In genomic region chr4:40992472-40993298, GRCh38 we compare ENCODE assay signal across 9 cellular contexts.
DNase-seq lines count a peak whose midpoint lies in the region; ATAC-seq, FAIRE-seq and TF ChIP-seq lines count a peak whose summit lies in the region.
"Had no signal": no experiment of that assay in that cellular context is flagged by ENCODE, and none has a peak within 500 bp of the region (broad histone marks: within the 10 kb centered on the region; RNA-seq: fewer than 3 reads in every experiment).

No MANE protein-coding gene starts in this region.

- no peak overlapping the region for H3K27ac ChIP-seq in tibial artery
- H3K27ac ChIP-seq: body of pancreas had no signal

- H3K36me3 ChIP-seq in tibial artery: no peaks in the 10 kb centered on the region

- DNase-seq in AG09309 (ENCODE audit: low read depth): peak; percentile 58
- peak; percentile 33 for DNase-seq in GM19239 (ENCODE audit: insufficient read length, low spot score)
- DNase-seq in SW 1271 (lab: John Stamatoyannopoulos, UW): peak; percentile 31 to 83
- peak; percentile 55 for DNase-seq in myocyte (ENCODE audit: low read depth)
- DNase-seq in NCI-H2107 treated with DMSO at 0.1 percent for 48 hours (lab: John Stamatoyannopoulos, UW; ENCODE audit: unreplicated experiment): no peak
- DNase-seq in T1000 (lab: John Stamatoyannopoulos, UW): no peak
- no peak for DNase-seq in tibial artery

- H3K9me3 ChIP-seq in tibial artery: no peaks in the 10 kb centered on the region
- H3K9me3 ChIP-seq: body of pancreas had no signal

- TF ChIP-seq CTCF in AG09309 (IDR thresholded peaks at IDR 0.05; ENCODE audit: control insufficient read depth, insufficient read depth, low read depth, low read length, missing control alignments) (no peak), tibial artery (IDR thresholded peaks at IDR 0.05) (no peak)

- H3K27me3 ChIP-seq in tibial artery: no peaks in the 10 kb centered on the region
- H3K27me3 ChIP-seq: body of pancreas had no signal

- ATAC-seq in HG03139 (IDR thresholded peaks at IDR 0.05; ENCODE audit: unreplicated experiment): peak; percentile 81
- ATAC-seq: body of pancreas had no signal

- H3K4me3 ChIP-seq in AG09309 (ENCODE audit: control insufficient read depth, low read depth, low read length): no peak overlapping the region
- H3K4me3 ChIP-seq in tibial artery: no peak overlapping the region
- H3K4me3 ChIP-seq: body of pancreas had no signal

- intact Hi-C loops in tibial artery (cut with DNase I; ENCODE audit: low total_unique reads): no loop called here

- H3K4me1 ChIP-seq in tibial artery: peaks cover 0 to 37% (median 15%) of the 10 kb centered on the region in 4 donors
- H3K4me1 ChIP-seq: body of pancreas had no signal

- peak; percentile 93 for FAIRE-seq in GM19239 (lab: Jason Lieb, UNC)

Comparison
In these comparisons a context has a peak if more than half of its experiments do, and no peak if none do; other contexts are left out.
1. DNase-seq: peak in AG09309 (single experiment), GM19239 (single experiment), SW 1271 (2 of 2) and myocyte (single experiment); none in NCI-H2107 treated with DMSO at 0.1 percent for 48 hours (single experiment), T1000 (single experiment) and tibial artery (0 of 2).